22 cellular contexts compared by ENCODE assay signal in genomic region chr18:789397-789796, GRCh38. TPM values are rescaled to one million over a fixed set of nuclear protein-coding genes. Genes with fewer than 3 reads are reported as not detected.
A peak's percentile ranks its signal among the peaks of the same experiment; 100 is the strongest.
DNase-seq lines count a peak whose midpoint lies in the region; ATAC-seq, FAIRE-seq and TF ChIP-seq lines count a peak whose summit lies in the region.
"Had no signal": no experiment of that assay in that cellular context is flagged by ENCODE, and none has a peak within 500 bp of the region (broad histone marks: within the 10 kb centered on the region; RNA-seq: fewer than 3 reads in every experiment).

No MANE protein-coding gene starts in this region.

- no peak overlapping the region for H3K4me2 ChIP-seq in GM12878 (ENCODE audit: control insufficient read depth, insufficient read depth)
- H3K4me2 ChIP-seq: A549 had no signal

- TF ChIP-seq POLR2A in GM12878 (IDR thresholded peaks at IDR 0.05; ENCODE audit: low read depth, low read length) = no peak

- SMC1A ChIA-PET in GM12878 (lab: Charles Lee; ENCODE audit: uncharacterized antibody, unreplicated experiment) = interaction anchor here (0.9 to 1.3 kb wide), 2 partner anchors 9 to 21 kb away, joined by 4 read pairs; no protein-coding TSS in a partner anchor

- H3K27me3 ChIP-seq in GM12878 (replicated peaks in 1 of 2; ENCODE audit: control insufficient read depth in 2 of 2, insufficient read depth in 2 of 2, low read length in 1 of 2) (no peaks in the 10 kb centered on the region), aorta (ENCODE audit: control insufficient read depth in 1 of 2, insufficient read depth in 2 of 2, low read length in 1 of 2) (no peaks in the 10 kb centered on the region)
- H3K27me3 ChIP-seq: BE2C had no signal

- H3K4me1 ChIP-seq in GM12878 (ENCODE audit: control insufficient read depth, insufficient read depth, low read length) (peaks cover 11% of the 10 kb centered on the region), aorta (ENCODE audit: control insufficient read depth in 1 of 2, insufficient read depth in 2 of 2, low read length in 2 of 2) (no peaks in the 10 kb centered on the region)
- H3K4me1 ChIP-seq: A549, BE2C had no signal

- POLR2A ChIA-PET in GM12878 (lab: Charles Lee) = no interaction called here

- FAIRE-seq in GM12878 (lab: Jason Lieb, UNC) (no peak), urothelium cell line (lab: Jason Lieb, UNC) (peak; percentile 74)
- FAIRE-seq: A549, D721Med, G401.6, GM18507, HTR-8/SVneo had no signal

- H3K27ac ChIP-seq in GM12878 (ENCODE audit: control insufficient read depth, insufficient read depth) (no peak overlapping the region), aorta (ENCODE audit: low read depth in 1 of 2, low read length in 2 of 2) (no peak overlapping the region)
- H3K27ac ChIP-seq: A549, C4-2B had no signal

- ATAC-seq in GM18868 (IDR thresholded peaks at IDR 0.05; ENCODE audit: unreplicated experiment) (peak; percentile 53), HG02852 (IDR thresholded peaks at IDR 0.05; ENCODE audit: unreplicated experiment) (peak; percentile 33), GM12878 (peak; percentile 56), GM21423 (IDR thresholded peaks at IDR 0.05; ENCODE audit: unreplicated experiment) (no peak), aorta (ENCODE audit: low FRiP score) (no peak)
- ATAC-seq: A549; CD8-positive, alpha-beta T cell had no signal

- BruUV-seq in GM12878 (replicated peaks; lab: Mats Ljungman, UMichigan) = no TSS peak

- H3K9me3 ChIP-seq in GM12878 (replicated peaks; ENCODE audit: control insufficient read depth, insufficient read depth, low read length) (peaks cover under 1% of the 10 kb centered on the region; the same call in 1 of the 3 replicates), aorta (ENCODE audit: control insufficient read depth, low read length) (no peaks in the 10 kb centered on the region)
- H3K9me3 ChIP-seq: A549, BE2C had no signal

- RAD21 ChIA-PET in GM12878 (lab: Charles Lee; ENCODE audit: unreplicated experiment) = interaction anchor here (1.0 kb wide), 1 partner anchor 49 kb away, joined by 3 read pairs; no protein-coding TSS in a partner anchor

- no peak for TF ChIP-seq EP300 in GM12878 (IDR thresholded peaks at IDR 0.05; ENCODE audit: borderline replicate concordance in 1 of 2, control insufficient read depth in 1 of 2, low read depth in 2 of 2, low read length in 2 of 2)

- in situ Hi-C loops in GM12878 (cut with MboI) = no loop called here

- no peak for TF ChIP-seq CTCF in GM12878 (IDR thresholded peaks at IDR 0.05 in 2 of 3, conservative IDR thresholded peaks at IDR 0.05 in 1 of 3; ENCODE audit: control insufficient read depth in 2 of 3, extremely low read depth in 1 of 3, insufficient read depth in 1 of 3, low read depth in 3 of 3, low read length in 3 of 3)

- H3K36me3 ChIP-seq in GM12878 (ENCODE audit: control insufficient read depth in 2 of 2, insufficient read depth in 2 of 2, low read length in 1 of 2) = no peaks in the 10 kb centered on the region
- H3K36me3 ChIP-seq in aorta (ENCODE audit: control insufficient read depth in 1 of 2, insufficient read depth in 2 of 2, low read length in 1 of 2) = no peaks in the 10 kb centered on the region
- H3K36me3 ChIP-seq: BE2C had no signal

- no peak for TF ChIP-seq RAD21 in GM12878 (IDR thresholded peaks at IDR 0.05; ENCODE audit: insufficient read depth, low read depth, low read length)

- H3K4me3 ChIP-seq in GM12878 (no peak overlapping the region), aorta (ENCODE audit: low read length in 2 of 2) (no peak overlapping the region)
- H3K4me3 ChIP-seq: A549 had no signal

- 0% methylated on average over 1 of the region's 1 CpG for WGBS in GM12878 (ENCODE audit: insufficient coverage, insufficient replicate concordance, low lambda C conversion rate, missing lambda C conversion rate)
- 94 to 97% methylated on average over 1 of the region's 1 CpG for WGBS in aorta, 2 donors

- peaks cover 25% of the 10 kb centered on the region for H3K79me2 ChIP-seq in GM12878 (ENCODE audit: control insufficient read depth, insufficient read depth, low read length)

- CTCF ChIA-PET in GM12878 (lab: Yijun Ruan, JAX) = interaction anchor here (0.6 to 1.7 kb wide), 3 partner anchors 10 to 1143 kb away, joined by 3 to 4 read pairs (median 3); no protein-coding TSS in a partner anchor

- H4K20me1 ChIP-seq in GM12878 (ENCODE audit: control insufficient read depth, insufficient read depth) = no peaks in the 10 kb centered on the region

- H2AFZ ChIP-seq in GM12878 (ENCODE audit: control insufficient read depth, low read depth, low read length) = no peak overlapping the region

- no peak overlapping the region for H3K9ac ChIP-seq in GM12878 (ENCODE audit: control insufficient read depth, insufficient read depth, low read length)

- intact Hi-C loops in GM12878 (cut with micrococcal nuclease; ENCODE audit: unreplicated experiment) (no loop called here), aorta (cut with DNase I) (no loop called here)

- no peak for DNase-seq in GM12878 (ENCODE audit: low read depth, low spot score)
- DNase-seq in urothelium cell line (ENCODE audit: low spot score) = no peak
- no peak for DNase-seq in NCI-H2171 (lab: John Stamatoyannopoulos, UW)
- DNase-seq in aorta = no peak
- DNase-seq: BE2C; CD8-positive, alpha-beta T cell; COR-L47; DMS153; DMS79 treated with DMSO at 0.1 percent for 48 hours; EL; GOT3; H9; Karpas-422 had no signal

TF ChIP-seq in GM12878, 131 proteins besides CTCF, POLR2A, EP300 and RAD21 (continues in another document):
- TF ChIP-seq WRNIP1 (IDR thresholded peaks at IDR 0.05; ENCODE audit: borderline replicate concordance, low read depth, low read length) = no peak
- no peak for TF ChIP-seq SUZ12 (IDR thresholded peaks at IDR 0.05; ENCODE audit: unreplicated experiment)
- TF ChIP-seq, protein P1, sequence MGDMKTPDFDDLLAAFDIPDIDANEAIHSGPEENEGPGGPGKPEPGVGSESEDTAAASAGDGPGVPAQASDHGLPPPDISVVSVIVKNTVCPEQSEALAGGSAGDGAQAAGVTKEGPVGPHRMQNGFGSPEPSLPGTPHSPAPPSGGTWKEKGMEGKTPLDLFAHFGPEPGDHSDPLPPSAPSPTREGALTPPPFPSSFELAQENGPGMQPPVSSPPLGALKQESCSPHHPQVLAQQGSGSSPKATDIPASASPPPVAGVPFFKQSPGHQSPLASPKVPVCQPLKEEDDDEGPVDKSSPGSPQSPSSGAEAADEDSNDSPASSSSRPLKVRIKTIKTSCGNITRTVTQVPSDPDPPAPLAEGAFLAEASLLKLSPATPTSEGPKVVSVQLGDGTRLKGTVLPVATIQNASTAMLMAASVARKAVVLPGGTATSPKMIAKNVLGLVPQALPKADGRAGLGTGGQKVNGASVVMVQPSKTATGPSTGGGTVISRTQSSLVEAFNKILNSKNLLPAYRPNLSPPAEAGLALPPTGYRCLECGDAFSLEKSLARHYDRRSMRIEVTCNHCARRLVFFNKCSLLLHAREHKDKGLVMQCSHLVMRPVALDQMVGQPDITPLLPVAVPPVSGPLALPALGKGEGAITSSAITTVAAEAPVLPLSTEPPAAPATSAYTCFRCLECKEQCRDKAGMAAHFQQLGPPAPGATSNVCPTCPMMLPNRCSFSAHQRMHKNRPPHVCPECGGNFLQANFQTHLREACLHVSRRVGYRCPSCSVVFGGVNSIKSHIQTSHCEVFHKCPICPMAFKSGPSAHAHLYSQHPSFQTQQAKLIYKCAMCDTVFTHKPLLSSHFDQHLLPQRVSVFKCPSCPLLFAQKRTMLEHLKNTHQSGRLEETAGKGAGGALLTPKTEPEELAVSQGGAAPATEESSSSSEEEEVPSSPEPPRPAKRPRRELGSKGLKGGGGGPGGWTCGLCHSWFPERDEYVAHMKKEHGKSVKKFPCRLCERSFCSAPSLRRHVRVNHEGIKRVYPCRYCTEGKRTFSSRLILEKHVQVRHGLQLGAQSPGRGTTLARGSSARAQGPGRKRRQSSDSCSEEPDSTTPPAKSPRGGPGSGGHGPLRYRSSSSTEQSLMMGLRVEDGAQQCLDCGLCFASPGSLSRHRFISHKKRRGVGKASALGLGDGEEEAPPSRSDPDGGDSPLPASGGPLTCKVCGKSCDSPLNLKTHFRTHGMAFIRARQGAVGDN (IDR thresholded peaks at IDR 0.05) = no peak
- TF ChIP-seq HDAC2 (IDR thresholded peaks at IDR 0.05) = no peak

RNA-seq across cellular contexts. Expression of gene YES1, which starts 22.6 kb away (rescaled TPM):
- 59.8 and 65.0 TPM in 2 replicates for total RNA-seq in GM12878 (2013; cell fraction: nucleolus; rRNA removed)
- 5.8 and 7.4 TPM in 2 replicates for total RNA-seq in GM12878 (2014; rRNA removed)
- total RNA-seq in GM12878 (2014; rRNA removed; fragmentation: Illumina TruSeq; extraction: Trizol) = 7.9 and 8.1 TPM in 2 replicates
- 5.6 and 6.5 TPM in 2 replicates for total RNA-seq in GM12878 (2021)
- polyA plus RNA-seq in GM12878 (2011; ENCODE audit: low read depth) = 1.3 TPM
- 6.7 and 11.3 TPM in 2 replicates for polyA plus RNA-seq in GM12878 (2011; rRNA removed)
- polyA plus RNA-seq in GM12878 (2011; cell fraction: cytosol; rRNA removed) = 5.8 and 6.3 TPM in 2 replicates
- polyA plus RNA-seq in GM12878 (2011; cell fraction: nucleus; rRNA removed) = 4.2 and 7.6 TPM in 2 replicates
- polyA plus RNA-seq in GM12878 (2012) = 2.6 and 2.8 TPM in 2 replicates
- polyA plus RNA-seq in GM12878 (2014; fragmentation: Illumina TruSeq; extraction: Trizol) = 5.7 and 6.5 TPM in 2 replicates
- polyA plus RNA-seq in GM12878 (2014; fragmentation: Nextera tagmentation; extraction: Ambion mirVana) = 1 to 10 TPM; 2.5 to 3.7 TPM
- polyA plus RNA-seq in GM12878 (2014; rRNA removed) = 3.6 and 6.8 TPM in 2 replicates
- polyA plus RNA-seq in GM12878 (2016; fragmentation: Nextera tagmentation; extraction: Ambion mirVana) = 1 to 10 TPM; 2.3 to 3.0 TPM
- polyA minus RNA-seq in GM12878 (2011; rRNA and poly(A)+ RNA removed) = 6.5 and 22.9 TPM in 2 replicates
- 5.1 and 8.5 TPM in 2 replicates for polyA minus RNA-seq in GM12878 (2011; cell fraction: cytosol; rRNA and poly(A)+ RNA removed)
- polyA minus RNA-seq in GM12878 (2011; cell fraction: nucleus; rRNA and poly(A)+ RNA removed) = 4.4 and 5.5 TPM in 2 replicates
- 10 to 100 TPM; 30.1 to 37.0 TPM for total RNA-seq in aorta
- polyA plus RNA-seq in aorta = 10 to 100 TPM in 1 of 2 donors, 1 to 10 TPM in 1; 8.9 to 26.5 TPM

Comparison
In these comparisons a context has a peak if more than half of its experiments do, and no peak if none do; other contexts are left out.
1. ATAC-seq: peak in GM18868 (single experiment), HG02852 (single experiment) and GM12878 (single experiment); none in GM21423 (single experiment) and aorta (single experiment).